31 cellular contexts compared by ENCODE assay signal in genomic region chr3:129672412-129672811, GRCh38.
DNase-seq lines count a peak whose midpoint lies in the region; ATAC-seq, FAIRE-seq and TF ChIP-seq lines count a peak whose summit lies in the region.
"Had no signal": no experiment of that assay in that cellular context is flagged by ENCODE, and none has a peak within 500 bp of the region (broad histone marks: within the 10 kb centered on the region; RNA-seq: fewer than 3 reads in every experiment).

No MANE protein-coding gene starts in this region.

- peak; percentile 84 for FAIRE-seq in RCC 7860 (lab: Jason Lieb, UNC)

- H3K27me3 Mint-ChIP-seq in activated naive CD4-positive, alpha-beta T cell treated with anti-CD3 and anti-CD28 coated beads for 36 hours (ENCODE audit: low read depth): no peaks in the 10 kb centered on the region
- H3K27me3 Mint-ChIP-seq: activated CD8-positive, alpha-beta memory T cell treated with anti-CD3 and anti-CD28 coated beads, Interleukin-2, amount 10 ng/mL, durations not matched to agents 7 days and 5 days; brain had no signal

- DNase-seq in RCC 7860 (ENCODE audit: low spot score) (no peak), gastrocnemius medialis (no peak), NCI-H510A (lab: John Stamatoyannopoulos, UW) (no peak), HPDE6-E6E7 (ENCODE audit: extremely low spot score) (no peak)
- no peak for DNase-seq in activated naive CD4-positive, alpha-beta T cell treated with anti-CD3 and anti-CD28 coated beads for 36 hours
- DNase-seq: ACHN; activated CD8-positive, alpha-beta memory T cell treated with anti-CD3 and anti-CD28 coated beads, Interleukin-2, amount 10 ng/mL, durations not matched to agents 7 days and 5 days; activated naive CD4-positive, alpha-beta T cell; activated T-cell treated with anti-CD3 and anti-CD28 coated beads, Interleukin-2, amount 50 U/mL, for 72 hours; BE2C; cerebellar nuclear complex; glutamatergic neuron; HCEC 1CT; IMR-90; islet precursor cell; midbrain; naive thymus-derived CD4-positive, alpha-beta T cell; NCI-H1048; NCI-H187; NCI-H526; NK-92 treated with Interleukin-12 subunit alpha and Interleukin-12 subunit beta, amount 100 ng/mL, for 24 hours; occipital lobe; PC-9; SHP77; transverse colon had no signal

- no peak for TF ChIP-seq POLR2A in gastrocnemius medialis (IDR thresholded peaks at IDR 0.05)

- no peaks in the 10 kb centered on the region for H3K27me3 ChIP-seq in gastrocnemius medialis
- H3K27me3 ChIP-seq: adrenal gland, BE2C, transverse colon had no signal

- in situ Hi-C loops in gastrocnemius medialis (cut with MboI; ENCODE audit: low sequenced_read_pairs in 4 of 4): no loop called here

- TF ChIP-seq CTCF in gastrocnemius medialis (IDR thresholded peaks at IDR 0.05 in 4 of 5, conservative IDR thresholded peaks at IDR 0.05 in 1 of 5): no peak

- no peak overlapping the region for H3K27ac Mint-ChIP-seq in activated naive CD4-positive, alpha-beta T cell treated with anti-CD3 and anti-CD28 coated beads for 36 hours
- H3K27ac Mint-ChIP-seq: activated CD8-positive, alpha-beta memory T cell treated with anti-CD3 and anti-CD28 coated beads, Interleukin-2, amount 10 ng/mL, durations not matched to agents 7 days and 5 days; activated T-cell treated with anti-CD3 and anti-CD28 coated beads, Interleukin-2, amount 50 U/mL, for 72 hours; naive thymus-derived CD4-positive, alpha-beta T cell; T-helper 2 cell treated with Interferon-gamma antibody and Interleukin-4, amounts not matched to agents 5 μg/mL and 100 μg/mL, for 36 hours had no signal

- H3K4me1 ChIP-seq in gastrocnemius medialis: peaks cover 36 to 55% of the 10 kb centered on the region in 2 donors

- peaks cover 0 to 17% of the 10 kb centered on the region in 2 donors for H3K36me3 ChIP-seq in gastrocnemius medialis

- H3K4me3 ChIP-seq in gastrocnemius medialis: no peak overlapping the region
- H3K4me3 ChIP-seq: adrenal gland, PC-9, transverse colon had no signal

- H3K9me3 Mint-ChIP-seq in activated naive CD4-positive, alpha-beta T cell treated with anti-CD3 and anti-CD28 coated beads for 36 hours: no peaks in the 10 kb centered on the region
- H3K9me3 Mint-ChIP-seq: activated T-cell treated with anti-CD3 and anti-CD28 coated beads, Interleukin-2, amount 50 U/mL, for 72 hours; brain; naive thymus-derived CD4-positive, alpha-beta T cell; T-helper 2 cell treated with Interferon-gamma antibody and Interleukin-4, amounts not matched to agents 5 μg/mL and 100 μg/mL, for 36 hours had no signal

- CTCF ChIA-PET in activated naive CD4-positive, alpha-beta T cell treated with anti-CD3 and anti-CD28 coated beads for 36 hours (lab: Charles Lee): interaction anchor here (0.9 kb wide), 1 partner anchor 152 kb away, joined by 3 read pairs; no protein-coding TSS in a partner anchor

- H3K4me3 Mint-ChIP-seq in activated naive CD4-positive, alpha-beta T cell treated with anti-CD3 and anti-CD28 coated beads for 36 hours: no peak overlapping the region
- H3K4me3 Mint-ChIP-seq: activated CD8-positive, alpha-beta memory T cell treated with anti-CD3 and anti-CD28 coated beads, Interleukin-2, amount 10 ng/mL, durations not matched to agents 7 days and 5 days; activated T-cell treated with anti-CD3 and anti-CD28 coated beads, Interleukin-2, amount 50 U/mL, for 72 hours; brain; naive thymus-derived CD4-positive, alpha-beta T cell; T-helper 2 cell treated with Interferon-gamma antibody and Interleukin-4, amounts not matched to agents 5 μg/mL and 100 μg/mL, for 36 hours had no signal

- peaks cover 14% of the 10 kb centered on the region for H3K36me3 Mint-ChIP-seq in activated naive CD4-positive, alpha-beta T cell treated with anti-CD3 and anti-CD28 coated beads for 36 hours (ENCODE audit: low read depth)

- peaks cover 2% of the 10 kb centered on the region for H3K4me1 Mint-ChIP-seq in activated naive CD4-positive, alpha-beta T cell treated with anti-CD3 and anti-CD28 coated beads for 36 hours (ENCODE audit: low read depth)
- H3K4me1 Mint-ChIP-seq: activated CD8-positive, alpha-beta memory T cell treated with anti-CD3 and anti-CD28 coated beads, Interleukin-2, amount 10 ng/mL, durations not matched to agents 7 days and 5 days had no signal

- H3K9me3 ChIP-seq in gastrocnemius medialis: no peaks in the 10 kb centered on the region
- H3K9me3 ChIP-seq: adrenal gland, BE2C, transverse colon had no signal

- peak overlapping the region; percentile 5 to 53 (median 28) for H3K27ac ChIP-seq in gastrocnemius medialis
- H3K27ac ChIP-seq: adrenal gland, transverse colon had no signal

- intact Hi-C loops in gastrocnemius medialis (cut with DNase I; ENCODE audit: low total_unique reads): no loop called here
- intact Hi-C loops in activated naive CD4-positive, alpha-beta T cell treated with anti-CD3 and anti-CD28 coated beads for 36 hours (cut with micrococcal nuclease): no loop called here

- ATAC-seq in GM18868 (IDR thresholded peaks at IDR 0.05; ENCODE audit: unreplicated experiment) (peak; percentile 52), GM21619 (IDR thresholded peaks at IDR 0.05; ENCODE audit: unreplicated experiment) (peak; percentile 55), gastrocnemius medialis (no peak), HG02884 (IDR thresholded peaks at IDR 0.05; ENCODE audit: unreplicated experiment) (no peak)
- ATAC-seq: activated CD8-positive, alpha-beta memory T cell treated with anti-CD3 and anti-CD28 coated beads, Interleukin-2, amount 10 ng/mL, durations not matched to agents 7 days and 5 days; activated T-cell treated with anti-CD3 and anti-CD28 coated beads, Interleukin-2, amount 50 U/mL, for 72 hours; naive thymus-derived CD4-positive, alpha-beta T cell had no signal

Comparison
In these comparisons a context has a peak if more than half of its experiments do, and no peak if none do; other contexts are left out.
1. ATAC-seq: peak in GM18868 (single experiment) and GM21619 (single experiment); none in gastrocnemius medialis (0 of 2) and HG02884 (single experiment).